22 cellular contexts compared by ENCODE assay signal in genomic region chr2:128523490-128523889, GRCh38.
DNase-seq lines count a peak whose midpoint lies in the region; ATAC-seq and TF ChIP-seq lines count a peak whose summit lies in the region.
"Had no signal": no experiment of that assay in that cellular context is flagged by ENCODE, and none has a peak within 500 bp of the region (broad histone marks: within the 10 kb centered on the region; RNA-seq: fewer than 3 reads in every experiment).

No MANE protein-coding gene starts in this region.

- H3K27me3 ChIP-seq in endodermal cell (ENCODE audit: control insufficient read depth, insufficient read depth, low read length, poor library complexity, severe bottlenecking) (no peaks in the 10 kb centered on the region), right cardiac atrium (ENCODE audit: control insufficient read depth, insufficient read depth) (no peaks in the 10 kb centered on the region), esophagus squamous epithelium (peaks cover 0 to 63% (median 0%) of the 10 kb centered on the region in 4 donors)

- H3K36me3 Mint-ChIP-seq in endodermal cell (ENCODE audit: low read depth): no peaks in the 10 kb centered on the region
- no peaks in the 10 kb centered on the region for H3K36me3 Mint-ChIP-seq in nephron (ENCODE audit: low read depth)

- H3K27ac ChIP-seq in endodermal cell (ENCODE audit: low read depth, low read length) (no peak overlapping the region), right cardiac atrium (ENCODE audit: low read length) (no peak overlapping the region), esophagus squamous epithelium (no peak overlapping the region)
- H3K27ac ChIP-seq: 22Rv1 had no signal

- TF ChIP-seq CTCF in endodermal cell (conservative IDR thresholded peaks at IDR 0.05) (no peak), nephron (IDR thresholded peaks at IDR 0.05; ENCODE audit: unreplicated experiment in 3 of 3) (no peak), esophagus squamous epithelium (IDR thresholded peaks at IDR 0.05) (no peak)

- no peak for TF ChIP-seq POLR2A in esophagus squamous epithelium (IDR thresholded peaks at IDR 0.05)

- H3K4me1 Mint-ChIP-seq in endodermal cell (peaks cover 11% of the 10 kb centered on the region), nephron (no peaks in the 10 kb centered on the region)

- no peak for ATAC-seq in right cardiac atrium
- ATAC-seq: HCT116, K562 had no signal

- H3K4me1 ChIP-seq in endodermal cell (ENCODE audit: control insufficient read depth, insufficient read depth, low read length): peaks cover 2% of the 10 kb centered on the region
- no peaks in the 10 kb centered on the region for H3K4me1 ChIP-seq in right cardiac atrium (ENCODE audit: control insufficient read depth, insufficient read depth, low read length)
- H3K4me1 ChIP-seq in esophagus squamous epithelium: peaks cover 0 to 23% (median 5%) of the 10 kb centered on the region in 3 donors
- H3K4me1 ChIP-seq: Caco-2 had no signal

- H3K36me3 ChIP-seq in endodermal cell (ENCODE audit: control insufficient read depth, insufficient read depth, low read length) (no peaks in the 10 kb centered on the region), esophagus squamous epithelium (no peaks in the 10 kb centered on the region)

- H3K4me3 Mint-ChIP-seq in endodermal cell (no peak overlapping the region), nephron (no peak overlapping the region)
- H3K4me3 Mint-ChIP-seq: CD4-positive, alpha-beta T cell had no signal

- H3K4me3 ChIP-seq in endodermal cell (ENCODE audit: low read length) (no peak overlapping the region), right cardiac atrium (ENCODE audit: low read length) (no peak overlapping the region), esophagus squamous epithelium (no peak overlapping the region)
- H3K4me3 ChIP-seq: K562 had no signal

- DNase-seq in NCI-H748 (lab: John Stamatoyannopoulos, UW; ENCODE audit: unreplicated experiment) (peak; percentile 49), NCI-H748 treated with DMSO at 0.1 percent for 48 hours (lab: John Stamatoyannopoulos, UW) (no peak), endodermal cell (peak; percentile 56), NK-92 (lab: John Stamatoyannopoulos, UW; ENCODE audit: unreplicated experiment) (no peak), right cardiac atrium (no peak), esophagus squamous epithelium (lab: John Stamatoyannopoulos, UW) (no peak)
- DNase-seq in activated CD8-positive, alpha-beta memory T cell treated with anti-CD3 and anti-CD28 coated beads, Interleukin-2, amount 50 U/mL, for 4 hours: no peak
- DNase-seq: AML-193; Caco-2; CD4-positive, alpha-beta T cell; DMS153; GDM1; NCI-H1105; NCI-H2081 treated with DMSO at 0.1 percent for 48 hours; NCI-H510A; NCI-H82; SHP77; SK-N-SH had no signal

- H3K27ac Mint-ChIP-seq in endodermal cell (no peak overlapping the region), nephron (peak overlapping the region in 2 of 3 experiments; percentile 12 to 36)
- H3K27ac Mint-ChIP-seq: CD4-positive, alpha-beta T cell had no signal

- no peaks in the 10 kb centered on the region for H3K9me3 ChIP-seq in endodermal cell (ENCODE audit: control insufficient read depth, low read length)
- H3K9me3 ChIP-seq in right cardiac atrium (ENCODE audit: control insufficient read depth, low read length): no peaks in the 10 kb centered on the region
- peaks cover 0 to 8% (median 0%) of the 10 kb centered on the region in 3 donors for H3K9me3 ChIP-seq in esophagus squamous epithelium
- H3K9me3 ChIP-seq: Caco-2, SK-N-SH had no signal

- H3K9me3 Mint-ChIP-seq in endodermal cell (peaks cover 7% of the 10 kb centered on the region), nephron (peaks cover 4% of the 10 kb centered on the region)
- H3K9me3 Mint-ChIP-seq: CD4-positive, alpha-beta T cell had no signal

- intact Hi-C loops in right cardiac atrium (cut with DNase I): no loop called here
- intact Hi-C loops in esophagus squamous epithelium (cut with DNase I): no loop called here

- WGBS in endodermal cell (ENCODE audit: insufficient coverage in 1 of 2, insufficient read length in 1 of 2), 2 experiments: 84 to 92% methylated on average over 4 of the region's 4 CpGs
- 87% methylated on average over 4 of the region's 4 CpGs for WGBS in right cardiac atrium
- 37 to 54% methylated on average over 3 to 4 of the region's 4 CpGs for WGBS in esophagus squamous epithelium, 2 donors

- H3K27me3 Mint-ChIP-seq in endodermal cell (ENCODE audit: insufficient read depth) (peaks cover 1% of the 10 kb centered on the region), nephron (ENCODE audit: low read depth) (peaks cover 3% of the 10 kb centered on the region)
- H3K27me3 Mint-ChIP-seq: CD4-positive, alpha-beta T cell had no signal

- no peak overlapping the region for H3K9ac ChIP-seq in endodermal cell (ENCODE audit: extremely low read depth, low read length, poor library complexity, severe bottlenecking)
- H3K9ac ChIP-seq: SK-N-SH had no signal

Comparison
In these comparisons a context has a peak if more than half of its experiments do, and no peak if none do; other contexts are left out.
1. DNase-seq: peak in NCI-H748 (single experiment) and endodermal cell (single experiment); none in NCI-H748 treated with DMSO at 0.1 percent for 48 hours (single experiment), NK-92 (single experiment), right cardiac atrium (0 of 3), esophagus squamous epithelium (single experiment) and activated CD8-positive, alpha-beta memory T cell treated with anti-CD3 and anti-CD28 coated beads, Interleukin-2, amount 50 U/mL, for 4 hours (single experiment).